Comparison of ENCODE assay signal across 15 cellular contexts in the genomic region with DNA sequence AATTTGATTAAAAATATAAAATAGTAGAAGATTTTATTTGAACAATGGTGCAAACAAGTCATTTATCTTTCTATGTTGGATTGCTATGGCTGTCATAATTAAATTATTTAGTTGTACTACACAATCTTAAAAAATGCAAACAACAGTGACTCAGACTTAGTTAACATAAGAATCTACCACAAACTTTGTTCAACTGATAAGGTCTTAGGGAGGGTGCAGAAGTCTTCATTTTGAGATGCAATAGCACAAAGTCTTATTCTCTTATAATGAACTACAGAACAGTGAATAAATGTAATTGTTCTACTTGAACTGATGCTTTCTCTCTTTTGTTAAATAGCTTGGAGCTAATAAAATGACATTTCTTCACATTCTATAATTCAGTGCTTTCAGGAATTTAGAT.
DNase-seq lines count a peak whose midpoint lies in the region; ATAC-seq and TF ChIP-seq lines count a peak whose summit lies in the region.
"Had no signal": no experiment of that assay in that cellular context is flagged by ENCODE, and none has a peak within 500 bp of the region (broad histone marks: within the 10 kb centered on the region; RNA-seq: fewer than 3 reads in every experiment).

No MANE protein-coding gene starts in this region.

- H3K27me3 ChIP-seq in upper lobe of right lung (no peaks in the 10 kb centered on the region), MM.1S (replicated peaks; ENCODE audit: insufficient read depth, low read length) (no peaks in the 10 kb centered on the region)

- H3K79me2 ChIP-seq in MM.1S (ENCODE audit: low read length), result no peaks in the 10 kb centered on the region

- H4K20me1 ChIP-seq in MM.1S (ENCODE audit: insufficient read depth, low read length), result no peaks in the 10 kb centered on the region

- H3K36me3 ChIP-seq in upper lobe of right lung (no peaks in the 10 kb centered on the region), MM.1S (replicated peaks; ENCODE audit: insufficient read depth, low read length) (no peaks in the 10 kb centered on the region)

- no peak overlapping the region for H3K4me3 ChIP-seq in choroid plexus epithelial cell (ENCODE audit: low read depth, low read length)
- H3K4me3 ChIP-seq in upper lobe of right lung, result no peak overlapping the region
- no peak overlapping the region for H3K4me3 ChIP-seq in MM.1S (ENCODE audit: low read length)

- ATAC-seq in upper lobe of right lung (no peak), Right ventricle myocardium superior (ENCODE audit: poor library complexity) (no peak)
- ATAC-seq: HCT116 had no signal

- H3K9me3 ChIP-seq in upper lobe of right lung (no peaks in the 10 kb centered on the region), MM.1S (replicated peaks; ENCODE audit: insufficient read depth, low read length) (no peaks in the 10 kb centered on the region)

- DNase-seq in EH (ENCODE audit: low read depth) (peak; percentile 43), M059J (ENCODE audit: low read depth) (peak; percentile 47), choroid plexus epithelial cell (ENCODE audit: low read depth) (peak; percentile 30), hepatic stellate cell (ENCODE audit: low spot score) (peak; percentile 6), upper lobe of right lung (no peak), Right ventricle myocardium superior (no peak), MM.1S (no peak), NCI-H1105 (lab: John Stamatoyannopoulos, UW) (no peak)
- DNase-seq: CD8-positive, alpha-beta memory T cell; KBM-7; NCI-H1930; NCI-H2171 treated with DMSO at 0.1 percent for 48 hours; NCI-H510A treated with DMSO at 0.1 percent for 48 hours; SIG-M5 had no signal

- no peaks in the 10 kb centered on the region for H3K4me1 ChIP-seq in upper lobe of right lung
- no peaks in the 10 kb centered on the region for H3K4me1 ChIP-seq in MM.1S (ENCODE audit: low read length)

- intact Hi-C loops in upper lobe of right lung (cut with DNase I), result no loop called here
- intact Hi-C loops in Right ventricle myocardium superior (cut with DNase I), result no loop called here

- no peak overlapping the region for H3K27ac ChIP-seq in upper lobe of right lung
- H3K27ac ChIP-seq in MM.1S (ENCODE audit: low read length), result no peak overlapping the region

- H3K4me2 ChIP-seq in MM.1S (ENCODE audit: low read depth, low read length), result no peak overlapping the region

- H2AFZ ChIP-seq in MM.1S (ENCODE audit: low read length), result no peak overlapping the region

- TF ChIP-seq CTCF in choroid plexus epithelial cell (conservative IDR thresholded peaks at IDR 0.05; ENCODE audit: low read depth, low read length), result no peak
- no peak for TF ChIP-seq CTCF in upper lobe of right lung (IDR thresholded peaks at IDR 0.05)
- TF ChIP-seq CTCF in MM.1S (IDR thresholded peaks at IDR 0.05; ENCODE audit: low read length), result no peak

- H3K9me2 ChIP-seq in MM.1S (replicated peaks; ENCODE audit: insufficient read depth, low read length), result no peaks in the 10 kb centered on the region

- no peak overlapping the region for H3K9ac ChIP-seq in MM.1S (ENCODE audit: low read length)

- H3F3A ChIP-seq in MM.1S (ENCODE audit: insufficient read depth, low read length), result no peaks in the 10 kb centered on the region

Comparison
In these comparisons a context has a peak if more than half of its experiments do, and no peak if none do; other contexts are left out.
1. DNase-seq: peak in EH (single experiment), M059J (single experiment), choroid plexus epithelial cell (single experiment) and hepatic stellate cell (single experiment); none in upper lobe of right lung (single experiment), Right ventricle myocardium superior (single experiment), MM.1S (single experiment) and NCI-H1105 (single experiment).